ENCODE assay signal across 1 cellular context in the genomic region with DNA sequence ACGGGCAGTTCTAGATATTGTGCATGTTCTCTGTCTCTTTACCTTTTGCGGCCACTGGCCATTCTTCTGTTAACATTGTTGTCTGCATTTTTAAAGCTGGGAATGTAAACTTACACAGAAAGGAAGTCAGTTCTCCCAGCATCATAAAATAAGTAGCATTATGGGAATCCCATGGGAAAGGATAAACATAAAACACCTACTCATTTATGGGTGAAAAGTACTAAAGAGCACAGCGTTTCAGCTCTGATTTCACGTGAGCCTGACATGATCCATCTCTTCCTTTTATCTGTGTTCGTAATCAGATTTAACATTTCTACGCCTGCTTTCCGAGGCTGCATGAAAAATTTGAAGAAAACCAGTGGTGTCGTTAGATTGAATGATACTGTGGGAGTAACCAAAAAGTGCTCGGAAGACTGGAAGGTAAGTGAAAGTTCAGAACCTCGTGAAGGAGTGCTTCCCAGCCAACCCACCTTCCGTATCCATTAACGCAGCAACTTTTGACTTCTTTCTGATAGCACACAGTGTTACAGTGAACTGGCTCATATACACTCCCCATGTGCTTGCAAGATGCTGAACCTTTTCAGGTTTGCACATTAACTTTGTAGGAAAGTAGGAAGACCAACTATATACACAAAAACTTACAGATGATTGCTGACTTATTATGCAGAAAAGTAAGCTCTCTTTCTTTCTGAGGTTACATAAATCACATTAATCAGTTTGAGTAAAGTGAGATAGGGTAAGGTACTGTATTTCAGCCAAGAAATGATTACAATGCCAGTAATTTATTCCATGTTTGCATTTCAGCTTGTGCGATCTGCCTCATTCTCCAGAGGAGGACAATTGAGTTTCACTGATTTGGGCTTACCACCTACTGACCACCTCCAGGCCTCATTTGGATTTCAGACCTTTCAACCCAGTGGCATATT.
TF ChIP-seq lines count a peak whose summit lies in the region.

No MANE protein-coding gene starts in this region.

TF ChIP-seq in GM23338, 12 proteins besides CTCF, POLR2A, EP300 and RAD21:
- no peak for TF ChIP-seq JUNB (IDR thresholded peaks at IDR 0.05; ENCODE audit: unreplicated experiment)
